Comparison of ENCODE assay signal across 1 cellular context in genomic region chr17:44511241-44512134, GRCh38.
A peak's percentile ranks its signal among the peaks of the same experiment; 100 is the strongest.
TF ChIP-seq lines count a peak whose summit lies in the region.
"Not testable (repeated sequence)": the region's sequence is repeated elsewhere in the genome, so short reads cannot be mapped to it uniquely, and the experiment has no call there.

No MANE protein-coding gene starts in this region.

TF ChIP-seq in K562, 482 proteins besides CTCF, POLR2A, EP300 and RAD21 (continued from another document and continues in another):
- TF ChIP-seq ZNF592 (IDR thresholded peaks at IDR 0.05) (peak; percentile 78), CBX3 (IDR thresholded peaks at IDR 0.05; ENCODE audit: borderline replicate concordance in 1 of 2, low read length in 2 of 2) (peak in 1 of 2 experiments; percentile 43; a peak in 1 of 3 replicates), KAT7 (CRISPR knock-in tag; IDR thresholded peaks at IDR 0.05; ENCODE audit: borderline replicate concordance) (peak; percentile 47; the same call in 1 of the 2 replicates), MYC (IDR thresholded peaks at IDR 0.05; ENCODE audit: low read depth, low read length) (0 out of 2 replicates have a peak, but pooled peaks have one; percentile 12), ATF1 (tag; IDR thresholded peaks at IDR 0.05) (peak; percentile 58), SMARCE1 (IDR thresholded peaks at IDR 0.05) (peak; percentile 11; the same call in 1 of the 2 replicates), PHF20 (IDR thresholded peaks at IDR 0.05; ENCODE audit: partially characterized antibody) (peak; percentile 72), MNT (conservative IDR thresholded peaks at IDR 0.05) (peak; percentile 67 to 79), TOE1 (IDR thresholded peaks at IDR 0.05; ENCODE audit: borderline replicate concordance) (0 out of 2 replicates have a peak, but pooled peaks have one; percentile 30), AFF1 (IDR thresholded peaks at IDR 0.05; ENCODE audit: low read depth in 1 of 2, partially characterized antibody in 2 of 2) (peak in 1 of 2 experiments; percentile 64), HBP1 (CRISPR knock-in tag; IDR thresholded peaks at IDR 0.05) (0 out of 2 replicates have a peak, but pooled peaks have one; percentile 67), ZEB2 (IDR thresholded peaks at IDR 0.05) (0 out of 2 replicates have a peak, but pooled peaks have one; percentile 13), ATF7 (IDR thresholded peaks at IDR 0.05) (peak; percentile 42; the same call in 1 of the 2 replicates), ZMIZ1 (IDR thresholded peaks at IDR 0.05; ENCODE audit: low read depth in 2 of 2, low read length in 2 of 2) (peak in 1 of 2 experiments; percentile 83; a peak in 2 of 4 replicates), GABPA (tag; conservative IDR thresholded peaks at IDR 0.05; ENCODE audit: low read depth) (peak; percentile 36; the same call in 1 of the 2 replicates), NRF1 (conservative IDR thresholded peaks at IDR 0.05 in 1 of 2, IDR thresholded peaks at IDR 0.05 in 1 of 2) (peak; percentile 19 to 22; a peak in 2 of 4 replicates), GABPB1 (CRISPR knock-in tag; IDR thresholded peaks at IDR 0.05) (peak; percentile 50; the same call in 1 of the 2 replicates), ZC3H8 (IDR thresholded peaks at IDR 0.05) (0 out of 2 replicates have a peak, but pooled peaks have one; percentile 3), CXXC5 (CRISPR knock-in tag; IDR thresholded peaks at IDR 0.05) (peak; percentile 49; the same call in 1 of the 2 replicates), PHF8 (IDR thresholded peaks at IDR 0.05; ENCODE audit: borderline replicate concordance, low read length) (peak; percentile 41; the same call in 1 of the 2 replicates), YY1 (IDR thresholded peaks at IDR 0.05; ENCODE audit: borderline replicate concordance in 1 of 3, control insufficient read depth in 1 of 3, extremely low read depth in 1 of 3, insufficient read depth in 3 of 3, insufficient read length in 1 of 3, insufficient replicate concordance in 2 of 3, low read depth in 1 of 3, low read length in 2 of 3) (peak in 1 of 3 experiments; percentile 55), DPF2 (IDR thresholded peaks at IDR 0.05) (0 out of 2 replicates have a peak, but pooled peaks have one; percentile 64), SMARCC2 (IDR thresholded peaks at IDR 0.05; ENCODE audit: low read depth) (0 out of 2 replicates have a peak, but pooled peaks have one; percentile 19)
- TF ChIP-seq MYC (CRISPR knock-in tag; IDR thresholded peaks at IDR 0.05; ENCODE audit: borderline replicate concordance, low read depth); ATF1 (CRISPR knock-in tag; IDR thresholded peaks at IDR 0.05); TOE1 (CRISPR knock-in tag; IDR thresholded peaks at IDR 0.05; ENCODE audit: borderline replicate concordance, low read depth): not testable (repeated sequence)
